In genomic region chr6:155366325-155366724, GRCh38 we compare ENCODE assay signal across 23 cellular contexts.
"Had no signal": no experiment of that assay in that cellular context is flagged by ENCODE, and none has a peak within 500 bp of the region (broad histone marks: within the 10 kb centered on the region; RNA-seq: fewer than 3 reads in every experiment).

No MANE protein-coding gene starts in this region.

- H3K9me3 Mint-ChIP-seq: activated CD4-positive, alpha-beta memory T cell treated with anti-CD3 and anti-CD28 coated beads for 36 hours; activated naive CD4-positive, alpha-beta T cell treated with anti-CD3 and anti-CD28 coated beads, Interleukin-2, amount 10 ng/mL, durations not matched to agents 7 days and 5 days; activated T-helper 2 cell treated with anti-CD3 and anti-CD28 coated beads, Interferon-gamma antibody, Interleukin-2, Interleukin-4, amounts not matched to agents 10 μg/mL and 5 μg/mL and 100 μg/mL, durations not matched to agents 14 hours and 24 hours and 36 hours; T-cell had no signal

- H3K27me3 Mint-ChIP-seq: activated CD4-positive, alpha-beta memory T cell treated with anti-CD3 and anti-CD28 coated beads for 36 hours; activated CD4-positive, alpha-beta T cell treated with anti-CD3 and anti-CD28 coated beads, Interleukin-2, amount 10 ng/mL, durations not matched to agents 7 days and 5 days; activated naive CD8-positive, alpha-beta T cell treated with anti-CD3 and anti-CD28 coated beads for 36 hours; T-cell had no signal

- ATAC-seq: T-cell had no signal

- H3K4me3 Mint-ChIP-seq: activated CD4-positive, alpha-beta memory T cell treated with anti-CD3 and anti-CD28 coated beads for 36 hours; activated CD4-positive, alpha-beta T cell treated with anti-CD3 and anti-CD28 coated beads, Interleukin-2, amount 10 ng/mL, durations not matched to agents 7 days and 5 days; activated naive CD4-positive, alpha-beta T cell treated with anti-CD3 and anti-CD28 coated beads, Interleukin-2, amount 10 ng/mL, durations not matched to agents 7 days and 5 days; activated naive CD8-positive, alpha-beta T cell treated with anti-CD3 and anti-CD28 coated beads for 36 hours; T-cell had no signal

- DNase-seq: activated CD4-positive, alpha-beta memory T cell treated with anti-CD3 and anti-CD28 coated beads for 36 hours; activated CD4-positive, alpha-beta T cell treated with anti-CD3 and anti-CD28 coated beads, Interleukin-2, amount 10 ng/mL, durations not matched to agents 7 days and 5 days; activated CD4-positive, CD25-positive, alpha-beta regulatory T cell; activated CD8-positive, alpha-beta memory T cell treated with anti-CD3 and anti-CD28 coated beads for 24 hours; activated gamma-delta T cell treated with Interleukin-2 at 50 U/mL for 16 hours; activated naive CD4-positive, alpha-beta T cell treated with anti-CD3 and anti-CD28 coated beads, Interleukin-2, amount 10 ng/mL, durations not matched to agents 7 days and 5 days; activated naive CD8-positive, alpha-beta T cell treated with anti-CD3 and anti-CD28 coated beads for 36 hours; activated T-cell treated with anti-CD3 and anti-CD28 coated beads, Interleukin-2, amount 50 U/mL, for 48 hours; anterior cingulate cortex; cerebellar nuclear complex; MV-4-11; NCI-H1105; NCI-H1436; NCI-H1694 treated with DMSO at 0.1 percent for 48 hours; NCI-H2029 treated with DMSO at 0.1 percent for 48 hours; NCI-H446; NCI-H524; SIG-M5; T-cell; T-helper 2 cell; T1000 had no signal

- H3K4me3 ChIP-seq: SK-N-MC had no signal

- H3K27ac Mint-ChIP-seq: activated CD4-positive, alpha-beta memory T cell treated with anti-CD3 and anti-CD28 coated beads for 36 hours; activated CD4-positive, alpha-beta T cell treated with anti-CD3 and anti-CD28 coated beads, Interleukin-2, amount 10 ng/mL, durations not matched to agents 7 days and 5 days; activated naive CD4-positive, alpha-beta T cell treated with anti-CD3 and anti-CD28 coated beads, Interleukin-2, amount 10 ng/mL, durations not matched to agents 7 days and 5 days; activated naive CD8-positive, alpha-beta T cell treated with anti-CD3 and anti-CD28 coated beads for 36 hours; activated T-helper 2 cell treated with anti-CD3 and anti-CD28 coated beads, Interferon-gamma antibody, Interleukin-2, Interleukin-4, amounts not matched to agents 10 μg/mL and 5 μg/mL and 100 μg/mL, durations not matched to agents 14 hours and 24 hours and 36 hours; T-cell had no signal

- H3K27ac ChIP-seq: SK-N-MC had no signal

- H3K4me1 Mint-ChIP-seq: activated CD4-positive, alpha-beta T cell treated with anti-CD3 and anti-CD28 coated beads, Interleukin-2, amount 10 ng/mL, durations not matched to agents 7 days and 5 days; activated naive CD4-positive, alpha-beta T cell treated with anti-CD3 and anti-CD28 coated beads, Interleukin-2, amount 10 ng/mL, durations not matched to agents 7 days and 5 days; T-cell had no signal

- H3K36me3 Mint-ChIP-seq: activated CD4-positive, alpha-beta memory T cell treated with anti-CD3 and anti-CD28 coated beads for 36 hours; activated naive CD4-positive, alpha-beta T cell treated with anti-CD3 and anti-CD28 coated beads, Interleukin-2, amount 10 ng/mL, durations not matched to agents 7 days and 5 days; T-cell had no signal
